14 cellular contexts compared by ENCODE assay signal in genomic region chr13:35388979-35389378, GRCh38.
DNase-seq lines count a peak whose midpoint lies in the region; ATAC-seq and TF ChIP-seq lines count a peak whose summit lies in the region.
"Had no signal": no experiment of that assay in that cellular context is flagged by ENCODE, and none has a peak within 500 bp of the region (broad histone marks: within the 10 kb centered on the region; RNA-seq: fewer than 3 reads in every experiment).

No MANE protein-coding gene starts in this region.

- peak overlapping the region in 4 of 5 donors; percentile 2 to 77 (median 46) for H3K9ac ChIP-seq in subcutaneous abdominal adipose tissue (ENCODE audit: low read length in 5 of 5)

- H3K27me3 ChIP-seq in subcutaneous abdominal adipose tissue (ENCODE audit: control insufficient read depth in 5 of 5, insufficient read depth in 4 of 5, low read length in 5 of 5) (no peaks in the 10 kb centered on the region), breast epithelium (no peaks in the 10 kb centered on the region)
- H3K27me3 ChIP-seq: ascending aorta, neutrophil had no signal

- peak overlapping the region; percentile 73 for H3K27ac ChIP-seq in subcutaneous abdominal adipose tissue (ENCODE audit: low read depth, low read length)
- H3K27ac ChIP-seq in breast epithelium, result peak overlapping the region in 1 of 2 donors; percentile 28
- H3K27ac ChIP-seq: 22Rv1, ascending aorta, neutrophil had no signal

- H3K9me3 Mint-ChIP-seq in WTC11, result no peaks in the 10 kb centered on the region
- H3K9me3 Mint-ChIP-seq in immature natural killer cell, result no peaks in the 10 kb centered on the region
- H3K9me3 Mint-ChIP-seq: stimulated activated naive CD8-positive, alpha-beta T cell treated with anti-CD3 and anti-CD28 coated beads, Interleukin-15, amount 100 ng/mL, for 72 hours had no signal

- intact Hi-C loops in breast epithelium (cut with DNase I; ENCODE audit: low total_unique reads), result no loop called here

- no peaks in the 10 kb centered on the region for H3K9me3 ChIP-seq in subcutaneous abdominal adipose tissue (ENCODE audit: control insufficient read depth in 5 of 5, low read length in 5 of 5)
- no peaks in the 10 kb centered on the region for H3K9me3 ChIP-seq in breast epithelium
- H3K9me3 ChIP-seq: neutrophil had no signal

- H3K4me3 Mint-ChIP-seq in WTC11, result no peak overlapping the region
- H3K4me3 Mint-ChIP-seq in immature natural killer cell, result peak overlapping the region; percentile 36 to 70 (median 43)
- H3K4me3 Mint-ChIP-seq: stimulated activated naive CD8-positive, alpha-beta T cell treated with anti-CD3 and anti-CD28 coated beads, Interleukin-15, amount 100 ng/mL, for 72 hours had no signal

- no peaks in the 10 kb centered on the region for H3K36me3 Mint-ChIP-seq in WTC11
- no peaks in the 10 kb centered on the region for H3K36me3 Mint-ChIP-seq in immature natural killer cell

- POLR2A ChIA-PET in WTC11 (lab: Charles Lee), result interaction anchor here (0.6 kb wide), 1 partner anchor 1513 kb away, joined by 3 read pairs; no protein-coding TSS in a partner anchor

- peak overlapping the region; percentile 20 to 41 (median 40) for H3K4me3 ChIP-seq in subcutaneous abdominal adipose tissue (ENCODE audit: low read depth in 1 of 5, low read length in 5 of 5)
- no peak overlapping the region for H3K4me3 ChIP-seq in breast epithelium
- H3K4me3 ChIP-seq: ascending aorta had no signal

- H3K4me1 ChIP-seq in subcutaneous abdominal adipose tissue (ENCODE audit: control insufficient read depth in 5 of 5, insufficient read depth in 5 of 5, low read length in 5 of 5) (peaks cover 0 to 22% (median 13%) of the 10 kb centered on the region in 5 donors), breast epithelium (no peaks in the 10 kb centered on the region)

- H3K4me1 Mint-ChIP-seq in WTC11 (peaks cover 14% of the 10 kb centered on the region), immature natural killer cell (peaks cover 5 to 10% of the 10 kb centered on the region in 2 donors)
- H3K4me1 Mint-ChIP-seq: stimulated activated naive CD8-positive, alpha-beta T cell treated with anti-CD3 and anti-CD28 coated beads, Interleukin-15, amount 100 ng/mL, for 72 hours had no signal

- CTCF ChIA-PET in WTC11 (lab: Charles Lee), result interaction anchor here (0.5 kb wide), 1 partner anchor 1345 kb away, joined by 3 read pairs; no protein-coding TSS in a partner anchor

- DNase-seq in NCI-H2107 treated with DMSO at 0.1 percent for 48 hours (lab: John Stamatoyannopoulos, UW; ENCODE audit: unreplicated experiment), result peak; percentile 1
- DNase-seq in NCI-H2107 (lab: John Stamatoyannopoulos, UW), result no peak
- DNase-seq in WTC11 (ENCODE audit: low spot score), result no peak
- DNase-seq in immature natural killer cell, result peak in 1 of 3 donors; percentile 1
- DNase-seq in breast epithelium (ENCODE audit: low spot score in 2 of 2), result no peak
- DNase-seq: Karpas-422; stimulated activated CD4-positive, alpha-beta T cell treated with anti-CD3 and anti-CD28 coated beads, Interleukin-2, amount 100 ng/mL, for 48 hours; stimulated activated naive CD8-positive, alpha-beta T cell treated with anti-CD3 and anti-CD28 coated beads, Interleukin-15, amount 100 ng/mL, for 72 hours had no signal

- no peak for TF ChIP-seq POLR2A in breast epithelium (IDR thresholded peaks at IDR 0.05)

- H3K36me3 ChIP-seq in subcutaneous abdominal adipose tissue (ENCODE audit: control insufficient read depth in 5 of 5, insufficient read depth in 5 of 5, low read length in 5 of 5), result no peaks in the 10 kb centered on the region
- H3K36me3 ChIP-seq in breast epithelium, result no peaks in the 10 kb centered on the region
- H3K36me3 ChIP-seq: ascending aorta, neutrophil had no signal

- H3K27me3 Mint-ChIP-seq in WTC11 (ENCODE audit: low read depth) (no peaks in the 10 kb centered on the region), immature natural killer cell (ENCODE audit: low read depth in 3 of 3) (peaks cover 0 to 4% (median 0%) of the 10 kb centered on the region in 3 donors)
- H3K27me3 Mint-ChIP-seq: stimulated activated naive CD8-positive, alpha-beta T cell treated with anti-CD3 and anti-CD28 coated beads, Interleukin-15, amount 100 ng/mL, for 72 hours had no signal

- H3K27ac Mint-ChIP-seq in WTC11 (peak overlapping the region; percentile 94), immature natural killer cell (peak overlapping the region in 1 of 6 donors; percentile 56)

- TF ChIP-seq CTCF in WTC11 (IDR thresholded peaks at IDR 0.05) (no peak), breast epithelium (IDR thresholded peaks at IDR 0.05) (no peak)

- ATAC-seq in WTC11 (no peak; the same call in 1 of the 2 replicates), GM18502 (IDR thresholded peaks at IDR 0.05; ENCODE audit: poor library complexity, unreplicated experiment) (no peak), HG03039 (IDR thresholded peaks at IDR 0.05; ENCODE audit: unreplicated experiment) (no peak)
- ATAC-seq: stimulated activated naive CD8-positive, alpha-beta T cell treated with anti-CD3 and anti-CD28 coated beads, Interleukin-15, amount 100 ng/mL, for 72 hours had no signal

TF ChIP-seq in WTC11, 78 proteins besides CTCF, POLR2A, EP300 and RAD21 (continues in another document):
- no peak for TF ChIP-seq E2F4 (CRISPR knock-in tag; IDR thresholded peaks at IDR 0.05; ENCODE audit: borderline replicate concordance, low read depth)
- no peak for TF ChIP-seq ZNF263 (CRISPR knock-in tag; IDR thresholded peaks at IDR 0.05; ENCODE audit: low read depth)
- TF ChIP-seq TEAD4 (CRISPR knock-in tag; IDR thresholded peaks at IDR 0.05), result no peak
- no peak for TF ChIP-seq ZSCAN18 (CRISPR knock-in tag; IDR thresholded peaks at IDR 0.05)
- no peak for TF ChIP-seq MXD4 (CRISPR knock-in tag; IDR thresholded peaks at IDR 0.05; ENCODE audit: borderline replicate concordance)
- TF ChIP-seq ZNF281 (CRISPR knock-in tag; IDR thresholded peaks at IDR 0.05), result no peak
- no peak for TF ChIP-seq FOXP4 (CRISPR knock-in tag; IDR thresholded peaks at IDR 0.05)
- TF ChIP-seq MLX (CRISPR knock-in tag; IDR thresholded peaks at IDR 0.05), result no peak
- TF ChIP-seq IRF2 (CRISPR knock-in tag; IDR thresholded peaks at IDR 0.05; ENCODE audit: borderline replicate concordance, low read depth), result no peak

Comparison
In these comparisons a context has a peak if more than half of its experiments do, and no peak if none do; other contexts are left out.
1. H3K4me3 ChIP-seq: peak in subcutaneous abdominal adipose tissue (5 of 5); none in breast epithelium (0 of 3).